Comparison of ENCODE assay signal across 9 cellular contexts in genomic region chr6:131538615-131539014, GRCh38. TPM values are rescaled to one million over a fixed set of nuclear protein-coding genes. Genes with fewer than 3 reads are reported as not detected.
"Had no signal": no experiment of that assay in that cellular context is flagged by ENCODE, and none has a peak within 500 bp of the region (broad histone marks: within the 10 kb centered on the region; RNA-seq: fewer than 3 reads in every experiment).

No MANE protein-coding gene starts in this region.

RNA-seq across cellular contexts. Expression of gene ARG1, which starts 34.4 kb away (rescaled TPM):
- total RNA-seq: kidney; kidney epithelial cell; lung microvascular endothelial cell; mammary epithelial cell; mesothelial cell of epicardium; mononuclear cell; myocyte; naive thymus-derived CD4-positive, alpha-beta T cell had no signal
- polyA plus RNA-seq: immature natural killer cell; mammary epithelial cell; naive thymus-derived CD4-positive, alpha-beta T cell had no signal
